Comparison of ENCODE assay signal across 1 cellular context in genomic region chr10:93600861-93601773, GRCh38.
TF ChIP-seq lines count a peak whose summit lies in the region.

Gene RBP4 (minus strand): TSS chr10:93601235. CDS start chr10:93601028, 207 bp downstream.

TF ChIP-seq in HepG2, 621 proteins besides CTCF, POLR2A, EP300 and RAD21 (continued from another document and continues in another):
- TF ChIP-seq ZBTB49 (CRISPR knock-in tag; IDR thresholded peaks at IDR 0.05; ENCODE audit: borderline replicate concordance) (no peak), ZNF878 (CRISPR knock-in tag; IDR thresholded peaks at IDR 0.05) (peak; percentile 84), ZBTB7B (CRISPR knock-in tag; IDR thresholded peaks at IDR 0.05) (peak; percentile 85), PREB (CRISPR knock-in tag; IDR thresholded peaks at IDR 0.05) (no peak), SP1 (IDR thresholded peaks at IDR 0.05) (no peak), SP1 (CRISPR knock-in tag; IDR thresholded peaks at IDR 0.05) (0 out of 2 replicates have a peak, but pooled peaks have one; percentile 38), BHLHE40 (IDR thresholded peaks at IDR 0.05; ENCODE audit: low read length) (peak; percentile 85), RFX3 (CRISPR knock-in tag; IDR thresholded peaks at IDR 0.05) (no peak), ZNF382 (CRISPR knock-in tag; IDR thresholded peaks at IDR 0.05; ENCODE audit: borderline replicate concordance) (no peak), SOX6 (IDR thresholded peaks at IDR 0.05) (no peak), SOX6 (CRISPR knock-in tag; IDR thresholded peaks at IDR 0.05) (peak; percentile 72; the same call in 1 of the 2 replicates), THAP8 (CRISPR knock-in tag; IDR thresholded peaks at IDR 0.05; ENCODE audit: borderline replicate concordance) (no peak), ZNF781 (CRISPR knock-in tag; IDR thresholded peaks at IDR 0.05; ENCODE audit: borderline replicate concordance, not compliant biosample characterization) (no peak), CBX5 (CRISPR knock-in tag; IDR thresholded peaks at IDR 0.05; ENCODE audit: borderline replicate concordance) (no peak), HNRNPL (IDR thresholded peaks at IDR 0.05; ENCODE audit: low read depth, low read length) (peak; percentile 94), ZBTB21 (CRISPR knock-in tag; IDR thresholded peaks at IDR 0.05) (no peak), KAT2B (IDR thresholded peaks at IDR 0.05; ENCODE audit: borderline replicate concordance, low read depth, low read length) (no peak), ZNF326 (CRISPR knock-in tag; IDR thresholded peaks at IDR 0.05; ENCODE audit: borderline replicate concordance) (no peak), ZNF674 (CRISPR knock-in tag; IDR thresholded peaks at IDR 0.05; ENCODE audit: low read depth) (0 out of 2 replicates have a peak, but pooled peaks have one; percentile 45), ISL2 (CRISPR knock-in tag; IDR thresholded peaks at IDR 0.05) (peak; percentile 83), ZMYM3 (CRISPR knock-in tag; IDR thresholded peaks at IDR 0.05) (no peak), ZFY (CRISPR knock-in tag; IDR thresholded peaks at IDR 0.05) (peak; percentile 89), ZNF33A (CRISPR knock-in tag; IDR thresholded peaks at IDR 0.05; ENCODE audit: borderline replicate concordance) (0 out of 2 replicates have a peak, but pooled peaks have one; percentile 27), ZFP41 (CRISPR knock-in tag; IDR thresholded peaks at IDR 0.05; ENCODE audit: borderline replicate concordance) (no peak), ATF1 (CRISPR knock-in tag; IDR thresholded peaks at IDR 0.05) (no peak), ZNF34 (CRISPR knock-in tag; IDR thresholded peaks at IDR 0.05; ENCODE audit: borderline replicate concordance) (no peak), ZSCAN20 (CRISPR knock-in tag; IDR thresholded peaks at IDR 0.05; ENCODE audit: borderline replicate concordance) (no peak), ZNF567 (CRISPR knock-in tag; IDR thresholded peaks at IDR 0.05; ENCODE audit: borderline replicate concordance) (peak; percentile 85), HES4 (CRISPR knock-in tag; IDR thresholded peaks at IDR 0.05; ENCODE audit: borderline replicate concordance) (peak; percentile 81), SOX13 (IDR thresholded peaks at IDR 0.05) (peak; percentile 54; the same call in 1 of the 2 replicates), SOX13 (CRISPR knock-in tag; conservative IDR thresholded peaks at IDR 0.05 in 1 of 2, IDR thresholded peaks at IDR 0.05 in 1 of 2) (peak in 1 of 2 experiments; percentile 70; a peak in 2 of 4 replicates), ZMAT3 (CRISPR knock-in tag; conservative IDR thresholded peaks at IDR 0.05) (peak; percentile 60; the same call in 1 of the 2 replicates), ZNF503 (CRISPR knock-in tag; IDR thresholded peaks at IDR 0.05) (peak; percentile 56; the same call in 1 of the 2 replicates), SP4 (CRISPR knock-in tag; IDR thresholded peaks at IDR 0.05) (peak; percentile 75), FOXO1 (CRISPR knock-in tag; IDR thresholded peaks at IDR 0.05) (peak; percentile 50; the same call in 1 of the 2 replicates), YEATS2 (CRISPR knock-in tag; IDR thresholded peaks at IDR 0.05; ENCODE audit: borderline replicate concordance) (peak; percentile 32; the same call in 1 of the 2 replicates), DNMT3B (CRISPR knock-in tag; conservative IDR thresholded peaks at IDR 0.05) (no peak), MAF1 (CRISPR knock-in tag; IDR thresholded peaks at IDR 0.05; ENCODE audit: borderline replicate concordance) (no peak), XBP1 (CRISPR knock-in tag; IDR thresholded peaks at IDR 0.05) (no peak), JUNB (CRISPR knock-in tag; IDR thresholded peaks at IDR 0.05; ENCODE audit: borderline replicate concordance) (peak; percentile 83), ZSCAN22 (CRISPR knock-in tag; IDR thresholded peaks at IDR 0.05) (no peak), THRA (CRISPR knock-in tag; IDR thresholded peaks at IDR 0.05; ENCODE audit: borderline replicate concordance) (peak; percentile 79)
- TF ChIP-seq, protein P1, sequence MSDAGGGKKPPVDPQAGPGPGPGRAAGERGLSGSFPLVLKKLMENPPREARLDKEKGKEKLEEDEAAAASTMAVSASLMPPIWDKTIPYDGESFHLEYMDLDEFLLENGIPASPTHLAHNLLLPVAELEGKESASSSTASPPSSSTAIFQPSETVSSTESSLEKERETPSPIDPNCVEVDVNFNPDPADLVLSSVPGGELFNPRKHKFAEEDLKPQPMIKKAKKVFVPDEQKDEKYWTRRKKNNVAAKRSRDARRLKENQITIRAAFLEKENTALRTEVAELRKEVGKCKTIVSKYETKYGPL (CRISPR knock-in tag; IDR thresholded peaks at IDR 0.05): peak; percentile 98
- TF ChIP-seq, protein P2, sequence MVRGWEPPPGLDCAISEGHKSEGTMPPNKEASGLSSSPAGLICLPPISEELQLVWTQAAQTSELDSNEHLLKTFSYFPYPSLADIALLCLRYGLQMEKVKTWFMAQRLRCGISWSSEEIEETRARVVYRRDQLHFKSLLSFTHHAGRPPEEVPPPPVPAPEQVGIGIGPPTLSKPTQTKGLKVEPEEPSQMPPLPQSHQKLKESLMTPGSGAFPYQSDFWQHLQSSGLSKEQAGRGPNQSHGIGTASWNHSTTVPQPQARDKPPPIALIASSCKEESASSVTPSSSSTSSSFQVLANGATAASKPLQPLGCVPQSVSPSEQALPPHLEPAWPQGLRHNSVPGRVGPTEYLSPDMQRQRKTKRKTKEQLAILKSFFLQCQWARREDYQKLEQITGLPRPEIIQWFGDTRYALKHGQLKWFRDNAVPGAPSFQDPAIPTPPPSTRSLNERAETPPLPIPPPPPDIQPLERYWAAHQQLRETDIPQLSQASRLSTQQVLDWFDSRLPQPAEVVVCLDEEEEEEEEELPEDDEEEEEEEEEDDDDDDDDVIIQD (CRISPR knock-in tag; IDR thresholded peaks at IDR 0.05; ENCODE audit: low read depth): no peak
- TF ChIP-seq, protein P3, sequence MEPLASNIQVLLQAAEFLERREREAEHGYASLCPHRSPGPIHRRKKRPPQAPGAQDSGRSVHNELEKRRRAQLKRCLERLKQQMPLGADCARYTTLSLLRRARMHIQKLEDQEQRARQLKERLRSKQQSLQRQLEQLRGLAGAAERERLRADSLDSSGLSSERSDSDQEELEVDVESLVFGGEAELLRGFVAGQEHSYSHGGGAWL (CRISPR knock-in tag; IDR thresholded peaks at IDR 0.05): peak; percentile 66; the same call in 1 of the 2 replicates
- TF ChIP-seq, protein P4, sequence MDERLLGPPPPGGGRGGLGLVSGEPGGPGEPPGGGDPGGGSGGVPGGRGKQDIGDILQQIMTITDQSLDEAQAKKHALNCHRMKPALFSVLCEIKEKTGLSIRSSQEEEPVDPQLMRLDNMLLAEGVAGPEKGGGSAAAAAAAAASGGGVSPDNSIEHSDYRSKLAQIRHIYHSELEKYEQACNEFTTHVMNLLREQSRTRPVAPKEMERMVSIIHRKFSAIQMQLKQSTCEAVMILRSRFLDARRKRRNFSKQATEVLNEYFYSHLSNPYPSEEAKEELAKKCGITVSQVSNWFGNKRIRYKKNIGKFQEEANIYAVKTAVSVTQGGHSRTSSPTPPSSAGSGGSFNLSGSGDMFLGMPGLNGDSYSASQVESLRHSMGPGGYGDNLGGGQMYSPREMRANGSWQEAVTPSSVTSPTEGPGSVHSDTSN (CRISPR knock-in tag; IDR thresholded peaks at IDR 0.05): no peak
- TF ChIP-seq, protein P5, sequence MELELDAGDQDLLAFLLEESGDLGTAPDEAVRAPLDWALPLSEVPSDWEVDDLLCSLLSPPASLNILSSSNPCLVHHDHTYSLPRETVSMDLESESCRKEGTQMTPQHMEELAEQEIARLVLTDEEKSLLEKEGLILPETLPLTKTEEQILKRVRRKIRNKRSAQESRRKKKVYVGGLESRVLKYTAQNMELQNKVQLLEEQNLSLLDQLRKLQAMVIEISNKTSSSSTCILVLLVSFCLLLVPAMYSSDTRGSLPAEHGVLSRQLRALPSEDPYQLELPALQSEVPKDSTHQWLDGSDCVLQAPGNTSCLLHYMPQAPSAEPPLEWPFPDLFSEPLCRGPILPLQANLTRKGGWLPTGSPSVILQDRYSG (CRISPR knock-in tag; IDR thresholded peaks at IDR 0.05): peak; percentile 49; the same call in 1 of the 2 replicates
- TF ChIP-seq, protein P6, sequence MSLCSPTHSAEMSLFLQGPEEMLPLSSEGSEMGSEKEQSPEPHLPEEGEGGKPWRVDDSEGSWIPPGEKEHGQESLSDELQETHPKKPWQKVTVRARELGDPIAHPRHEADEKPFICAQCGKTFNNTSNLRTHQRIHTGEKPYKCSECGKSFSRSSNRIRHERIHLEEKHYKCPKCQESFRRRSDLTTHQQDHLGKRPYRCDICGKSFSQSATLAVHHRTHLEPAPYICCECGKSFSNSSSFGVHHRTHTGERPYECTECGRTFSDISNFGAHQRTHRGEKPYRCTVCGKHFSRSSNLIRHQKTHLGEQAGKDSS (CRISPR knock-in tag; IDR thresholded peaks at IDR 0.05; ENCODE audit: borderline replicate concordance, low read depth): 0 out of 2 replicates have a peak, but pooled peaks have one; percentile 23
- TF ChIP-seq, protein P7, sequence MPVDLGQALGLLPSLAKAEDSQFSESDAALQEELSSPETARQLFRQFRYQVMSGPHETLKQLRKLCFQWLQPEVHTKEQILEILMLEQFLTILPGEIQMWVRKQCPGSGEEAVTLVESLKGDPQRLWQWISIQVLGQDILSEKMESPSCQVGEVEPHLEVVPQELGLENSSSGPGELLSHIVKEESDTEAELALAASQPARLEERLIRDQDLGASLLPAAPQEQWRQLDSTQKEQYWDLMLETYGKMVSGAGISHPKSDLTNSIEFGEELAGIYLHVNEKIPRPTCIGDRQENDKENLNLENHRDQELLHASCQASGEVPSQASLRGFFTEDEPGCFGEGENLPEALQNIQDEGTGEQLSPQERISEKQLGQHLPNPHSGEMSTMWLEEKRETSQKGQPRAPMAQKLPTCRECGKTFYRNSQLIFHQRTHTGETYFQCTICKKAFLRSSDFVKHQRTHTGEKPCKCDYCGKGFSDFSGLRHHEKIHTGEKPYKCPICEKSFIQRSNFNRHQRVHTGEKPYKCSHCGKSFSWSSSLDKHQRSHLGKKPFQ (CRISPR knock-in tag; IDR thresholded peaks at IDR 0.05; ENCODE audit: insufficient replicate concordance): peak; percentile 76
